Comparison of ENCODE assay signal across 1 cellular context in genomic region chr12:6458281-6459003, GRCh38.
TF ChIP-seq lines count a peak whose summit lies in the region.

No MANE protein-coding gene starts in this region.

TF ChIP-seq in WTC11, 78 proteins besides CTCF, POLR2A, EP300 and RAD21:
- no peak for TF ChIP-seq OVOL2 (CRISPR knock-in tag; IDR thresholded peaks at IDR 0.05; ENCODE audit: borderline replicate concordance)
- TF ChIP-seq E2F4 (CRISPR knock-in tag; IDR thresholded peaks at IDR 0.05; ENCODE audit: borderline replicate concordance, low read depth) = no peak
